In the genomic region with DNA sequence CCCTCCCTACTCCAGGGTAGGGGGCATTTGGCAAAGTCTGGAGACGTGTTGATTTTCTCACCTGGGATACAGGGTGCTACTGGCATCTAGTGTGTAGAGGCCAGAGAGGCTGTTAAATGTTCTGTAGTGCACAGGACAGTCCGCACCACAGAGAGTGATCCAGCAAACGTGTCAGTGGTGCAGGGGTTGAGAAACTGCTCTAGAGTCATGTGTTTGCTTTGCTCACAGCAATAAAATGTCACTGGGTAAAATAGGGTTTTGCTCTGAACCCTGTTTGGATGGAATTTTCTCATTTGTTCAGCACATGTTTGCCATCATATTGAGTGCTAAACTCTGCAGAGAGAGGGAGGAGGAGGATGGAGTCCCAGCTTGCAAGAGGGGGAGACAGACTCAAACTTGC, we compare ENCODE assay signal across 25 cellular contexts. TPM values are rescaled to one million over a fixed set of nuclear protein-coding genes. Genes with fewer than 3 reads are reported as not detected.
DNase-seq lines count a peak whose midpoint lies in the region; ATAC-seq and TF ChIP-seq lines count a peak whose summit lies in the region.
"Had no signal": no experiment of that assay in that cellular context is flagged by ENCODE, and none has a peak within 500 bp of the region (broad histone marks: within the 10 kb centered on the region; RNA-seq: fewer than 3 reads in every experiment).

No MANE protein-coding gene starts in this region.

- no peaks in the 10 kb centered on the region for H3K9me3 ChIP-seq in OCI-LY1 (ENCODE audit: low read length)
- H3K9me3 ChIP-seq: breast epithelium, ovary, SJSA1, thoracic aorta had no signal

- H3K27ac Mint-ChIP-seq in natural killer cell treated with Interleukin-12 subunit alpha and Interleukin-12 subunit beta and Interleukin-15 and Interleukin-18, amount 100 ng/mL, for 72 hours = peak overlapping the region; percentile 24 to 49
- peak overlapping the region; percentile 44 for H3K27ac Mint-ChIP-seq in type B pancreatic cell
- H3K27ac Mint-ChIP-seq: activated T-helper 17 cell treated with anti-CD3 and anti-CD28 coated beads, Interleukin-2, amount 50 U/mL, for 72 hours; stimulated activated naive CD8-positive, alpha-beta T cell treated with anti-CD3 and anti-CD28 coated beads, Interleukin-15, Interleukin-2, amounts not matched to agents 100 ng/mL and 50 ng/mL, for 24 hours had no signal

- H3K4me1 Mint-ChIP-seq in natural killer cell treated with Interleukin-12 subunit alpha and Interleukin-12 subunit beta and Interleukin-15 and Interleukin-18, amount 100 ng/mL, for 72 hours (ENCODE audit: low read depth in 2 of 2) = peaks cover 43 to 50% of the 10 kb centered on the region in 2 donors
- H3K4me1 Mint-ChIP-seq in type B pancreatic cell (ENCODE audit: unreplicated experiment) = peaks cover 13% of the 10 kb centered on the region
- H3K4me1 Mint-ChIP-seq: activated T-helper 17 cell treated with anti-CD3 and anti-CD28 coated beads, Interleukin-2, amount 50 U/mL, for 72 hours had no signal

- H3K9me2 ChIP-seq in OCI-LY1 (ENCODE audit: low read depth, low read length) = no peaks in the 10 kb centered on the region

- H3K27me3 ChIP-seq in OCI-LY1 (ENCODE audit: insufficient read depth, low read length) = no peaks in the 10 kb centered on the region
- H3K27me3 ChIP-seq: breast epithelium, ovary had no signal

- TF ChIP-seq CTCF in OCI-LY1 (IDR thresholded peaks at IDR 0.05; ENCODE audit: low read length) (no peak), foreskin fibroblast (IDR thresholded peaks at IDR 0.05; ENCODE audit: low read depth, low read length) (no peak), type B pancreatic cell (conservative IDR thresholded peaks at IDR 0.05) (no peak)

- H3K9me3 Mint-ChIP-seq in natural killer cell treated with Interleukin-12 subunit alpha and Interleukin-12 subunit beta and Interleukin-15 and Interleukin-18, amount 100 ng/mL, for 72 hours = no peaks in the 10 kb centered on the region
- H3K9me3 Mint-ChIP-seq in type B pancreatic cell = no peaks in the 10 kb centered on the region
- H3K9me3 Mint-ChIP-seq: activated naive CD4-positive, alpha-beta T cell treated with anti-CD3 and anti-CD28 coated beads, Interleukin-2, amount 50 U/mL, for 72 hours; activated T-helper 17 cell treated with anti-CD3 and anti-CD28 coated beads, Interleukin-2, amount 50 U/mL, for 72 hours; H9; stimulated activated naive CD8-positive, alpha-beta T cell treated with anti-CD3 and anti-CD28 coated beads, Interleukin-15, Interleukin-2, amounts not matched to agents 100 ng/mL and 50 ng/mL, for 24 hours had no signal

- H3K79me2 ChIP-seq in OCI-LY1 (ENCODE audit: insufficient read depth, low read length) = peaks cover 100% of the 10 kb centered on the region

- H3K27ac ChIP-seq in OCI-LY1 (ENCODE audit: low read depth, low read length, poor library complexity, severe bottlenecking) = peak overlapping the region; percentile 99
- H3K27ac ChIP-seq: breast epithelium, dorsolateral prefrontal cortex, ovary, RWPE1, SJSA1, skin epidermis, thoracic aorta, VCaP had no signal

- H3K36me3 ChIP-seq in OCI-LY1 (ENCODE audit: insufficient read depth, low read length) = peaks cover 97% of the 10 kb centered on the region
- H3K36me3 ChIP-seq: breast epithelium, ovary, SJSA1, thoracic aorta had no signal

- peaks cover 4% of the 10 kb centered on the region for H3K36me3 Mint-ChIP-seq in natural killer cell treated with Interleukin-12 subunit alpha and Interleukin-12 subunit beta and Interleukin-15 and Interleukin-18, amount 100 ng/mL, for 72 hours
- H3K36me3 Mint-ChIP-seq in type B pancreatic cell = peaks cover 3% of the 10 kb centered on the region
- H3K36me3 Mint-ChIP-seq: activated naive CD4-positive, alpha-beta T cell treated with anti-CD3 and anti-CD28 coated beads, Interleukin-2, amount 50 U/mL, for 72 hours had no signal

- H3F3A ChIP-seq in OCI-LY1 (ENCODE audit: insufficient read depth, low read length) = peaks cover 15% of the 10 kb centered on the region; the same call in 1 of the 2 replicates

- H3K4me3 Mint-ChIP-seq in natural killer cell treated with Interleukin-12 subunit alpha and Interleukin-12 subunit beta and Interleukin-15 and Interleukin-18, amount 100 ng/mL, for 72 hours = peak overlapping the region; percentile 6
- no peak overlapping the region for H3K4me3 Mint-ChIP-seq in type B pancreatic cell
- H3K4me3 Mint-ChIP-seq: activated T-helper 17 cell treated with anti-CD3 and anti-CD28 coated beads, Interleukin-2, amount 50 U/mL, for 72 hours; H9; stimulated activated naive CD8-positive, alpha-beta T cell treated with anti-CD3 and anti-CD28 coated beads, Interleukin-15, Interleukin-2, amounts not matched to agents 100 ng/mL and 50 ng/mL, for 24 hours had no signal

- H3K9ac ChIP-seq in OCI-LY1 (ENCODE audit: low read length) = peak overlapping the region; percentile 29; the same call in 1 of the 2 replicates

- H3K4me2 ChIP-seq in OCI-LY1 (ENCODE audit: low read length) = peak overlapping the region; percentile 94

- H2AFZ ChIP-seq in OCI-LY1 (ENCODE audit: low read length) = no peak overlapping the region

- H4K20me1 ChIP-seq in OCI-LY1 (ENCODE audit: insufficient read depth, low read length) = no peaks in the 10 kb centered on the region

- DNase-seq in foreskin fibroblast = peak; percentile 14 to 41
- DNase-seq in natural killer cell treated with Interleukin-12 subunit alpha and Interleukin-12 subunit beta and Interleukin-15 and Interleukin-18, amount 100 ng/mL, for 72 hours (ENCODE audit: low spot score) = no peak
- DNase-seq in type B pancreatic cell (ENCODE audit: extremely low spot score, unreplicated experiment) = no peak
- DNase-seq in NCI-H1417 treated with DMSO at 0.1 percent for 48 hours (lab: John Stamatoyannopoulos, UW) = no peak
- DNase-seq in stimulated activated CD4-positive, alpha-beta T cell treated with anti-CD3 and anti-CD28 coated beads, Interleukin-4, amount 100 ng/mL, for 4 hours = no peak
- DNase-seq: ACHN; activated CD4-positive, alpha-beta T cell treated with anti-CD3 and anti-CD28 coated beads for 4 hours; dorsolateral prefrontal cortex; H9; NCI-H1694; NCI-H2171; ovary; retina; T-helper 9 cell had no signal

- H3K4me3 ChIP-seq in OCI-LY1 (ENCODE audit: low read depth, low read length, poor library complexity, severe bottlenecking) (peak overlapping the region; percentile 95), foreskin fibroblast (ENCODE audit: low read depth in 1 of 2, low read length in 2 of 2) (no peak overlapping the region)
- H3K4me3 ChIP-seq: breast epithelium, dorsolateral prefrontal cortex, ovary, SJSA1, skin epidermis, thoracic aorta had no signal

- peaks cover 85% of the 10 kb centered on the region for H3K4me1 ChIP-seq in OCI-LY1 (ENCODE audit: insufficient read depth, low read length, severe bottlenecking)
- H3K4me1 ChIP-seq: breast epithelium, SJSA1 had no signal

- H3K27me3 Mint-ChIP-seq in natural killer cell treated with Interleukin-12 subunit alpha and Interleukin-12 subunit beta and Interleukin-15 and Interleukin-18, amount 100 ng/mL, for 72 hours = no peaks in the 10 kb centered on the region
- H3K27me3 Mint-ChIP-seq in type B pancreatic cell = peaks cover 6% of the 10 kb centered on the region
- H3K27me3 Mint-ChIP-seq: activated T-helper 17 cell treated with anti-CD3 and anti-CD28 coated beads, Interleukin-2, amount 50 U/mL, for 72 hours; stimulated activated naive CD8-positive, alpha-beta T cell treated with anti-CD3 and anti-CD28 coated beads, Interleukin-15, Interleukin-2, amounts not matched to agents 100 ng/mL and 50 ng/mL, for 24 hours had no signal

- ATAC-seq in natural killer cell treated with Interleukin-12 subunit alpha and Interleukin-12 subunit beta and Interleukin-15 and Interleukin-18, amount 100 ng/mL, for 72 hours = peak in 1 of 2 donors; percentile 57
- no peak for ATAC-seq in HG02798 (IDR thresholded peaks at IDR 0.05; ENCODE audit: poor library complexity, unreplicated experiment)
- ATAC-seq: activated naive CD4-positive, alpha-beta T cell treated with anti-CD3 and anti-CD28 coated beads, Interleukin-2, amount 50 U/mL, for 72 hours; activated T-helper 17 cell treated with anti-CD3 and anti-CD28 coated beads, Interleukin-2, amount 50 U/mL, for 72 hours had no signal

RNA-seq across cellular contexts. Expression of gene PLCG2, which starts 11.7 kb away (rescaled TPM):
- total RNA-seq in natural killer cell treated with Interleukin-12 subunit alpha and Interleukin-12 subunit beta and Interleukin-15 and Interleukin-18, amount 100 ng/mL, for 72 hours = 100 to 1,000 TPM in 1 of 2 donors, 10 to 100 TPM in 1; 73.4 to 101 TPM
- 12.4 and 31.1 TPM in 2 replicates for total RNA-seq in type B pancreatic cell (ENCODE audit: low replicate concordance)

Comparison
In these comparisons a context has a peak if more than half of its experiments do, and no peak if none do; other contexts are left out.
1. DNase-seq: peak in foreskin fibroblast (2 of 2); none in natural killer cell treated with Interleukin-12 subunit alpha and Interleukin-12 subunit beta and Interleukin-15 and Interleukin-18, amount 100 ng/mL, for 72 hours (single experiment), type B pancreatic cell (single experiment), NCI-H1417 treated with DMSO at 0.1 percent for 48 hours (single experiment) and stimulated activated CD4-positive, alpha-beta T cell treated with anti-CD3 and anti-CD28 coated beads, Interleukin-4, amount 100 ng/mL, for 4 hours (0 of 2).